26 cellular contexts compared by ENCODE assay signal in genomic region chr9:118362596-118362995, GRCh38.
"Had no signal": no experiment of that assay in that cellular context is flagged by ENCODE, and none has a peak within 500 bp of the region (broad histone marks: within the 10 kb centered on the region; RNA-seq: fewer than 3 reads in every experiment).

No MANE protein-coding gene starts in this region.

- H3K27ac ChIP-seq: gastroesophageal sphincter, hepatocyte, pancreas, prostate gland, tibial nerve had no signal

- H3K4me2 ChIP-seq: hepatocyte had no signal

- H3K4me3 ChIP-seq: gastroesophageal sphincter, hepatocyte, pancreas, prostate gland, tibial nerve had no signal

- H3K27me3 ChIP-seq: hepatocyte, tibial nerve had no signal

- ATAC-seq: gastroesophageal sphincter, left ventricle myocardium superior, pancreas had no signal

- H3K4me1 ChIP-seq: gastroesophageal sphincter, pancreas, prostate gland, tibial nerve had no signal

- H3K4me1 Mint-ChIP-seq: activated CD4-positive, alpha-beta memory T cell treated with anti-CD3 and anti-CD28 coated beads, Interleukin-2, amount 10 ng/mL, durations not matched to agents 7 days and 5 days; activated CD4-positive, alpha-beta T cell treated with anti-CD3 and anti-CD28 coated beads, Interleukin-2, amount 10 ng/mL, durations not matched to agents 24 days and 14 days; central memory CD8-positive, alpha-beta T cell; naive B cell; nephron progenitor cell had no signal

- H3K9me3 ChIP-seq: prostate gland had no signal

- H3K27me3 Mint-ChIP-seq: activated CD4-positive, alpha-beta memory T cell treated with anti-CD3 and anti-CD28 coated beads, Interleukin-2, amount 10 ng/mL, durations not matched to agents 7 days and 5 days; activated CD4-positive, alpha-beta T cell treated with anti-CD3 and anti-CD28 coated beads, Interleukin-2, amount 10 ng/mL, durations not matched to agents 24 days and 14 days; activated T-cell treated with anti-CD3 and anti-CD28 coated beads, Interleukin-2, amount 50 U/mL, for 24 hours; central memory CD8-positive, alpha-beta T cell; naive B cell had no signal

- H3K9me3 Mint-ChIP-seq: central memory CD8-positive, alpha-beta T cell; nephron progenitor cell had no signal

- H3K4me3 Mint-ChIP-seq: activated CD4-positive, alpha-beta memory T cell treated with anti-CD3 and anti-CD28 coated beads, Interleukin-2, amount 10 ng/mL, durations not matched to agents 7 days and 5 days; activated CD4-positive, alpha-beta T cell treated with anti-CD3 and anti-CD28 coated beads, Interleukin-2, amount 10 ng/mL, durations not matched to agents 24 days and 14 days; activated T-cell treated with anti-CD3 and anti-CD28 coated beads, Interleukin-2, amount 50 U/mL, for 24 hours; central memory CD8-positive, alpha-beta T cell; naive B cell; nephron progenitor cell; T-helper 1 cell treated with Interleukin-12 subunit alpha and Interleukin-12 subunit beta and Interleukin-4 antibody, amounts not matched to agents 30 μg/mL and 1 μg/mL, for 36 hours had no signal

- DNase-seq: activated CD4-positive, alpha-beta memory T cell treated with anti-CD3 and anti-CD28 coated beads, Interleukin-2, amount 10 ng/mL, durations not matched to agents 7 days and 5 days; activated CD4-positive, alpha-beta T cell treated with anti-CD3 and anti-CD28 coated beads, Interleukin-2, amount 10 ng/mL, durations not matched to agents 24 days and 14 days; activated CD4-positive, CD25-positive, alpha-beta regulatory T cell treated with anti-CD3 and anti-CD28 coated beads, Interleukin-2, amount 50 U/mL, for 72 hours; activated CD8-positive, alpha-beta memory T cell treated with anti-CD3 and anti-CD28 coated beads, Interleukin-2, amount 50 U/mL, for 48 hours; activated gamma-delta T cell treated with Interleukin-2 at 50 U/mL for 16 hours; activated naive CD4-positive, alpha-beta T cell treated with anti-CD3 and anti-CD28 coated beads, Interleukin-2, amount 50 U/mL, for 16 hours; activated T-cell treated with anti-CD3 and anti-CD28 coated beads, Interleukin-2, amount 50 U/mL, for 24 hours; amniotic stem cell; dermis blood vessel endothelial cell; effector CD4-positive, alpha-beta T cell; islet precursor cell; left ventricle myocardium superior; naive B cell; nephron progenitor cell; pancreas; retina; stimulated activated CD4-positive, alpha-beta T cell treated with anti-CD3 and anti-CD28 coated beads, Interleukin-15, amount 100 ng/mL, for 24 hours; stimulated activated CD4-positive, alpha-beta T cell treated with anti-CD3 and anti-CD28 coated beads, Interleukin-2, amount 100 ng/mL, for 24 hours; stimulated activated naive CD4-positive, alpha-beta T cell; T-helper 9 cell had no signal

- H3K36me3 Mint-ChIP-seq: naive B cell had no signal

- H3K27ac Mint-ChIP-seq: activated CD4-positive, alpha-beta memory T cell treated with anti-CD3 and anti-CD28 coated beads, Interleukin-2, amount 10 ng/mL, durations not matched to agents 7 days and 5 days; activated CD4-positive, alpha-beta T cell treated with anti-CD3 and anti-CD28 coated beads, Interleukin-2, amount 10 ng/mL, durations not matched to agents 24 days and 14 days; activated T-cell treated with anti-CD3 and anti-CD28 coated beads, Interleukin-2, amount 50 U/mL, for 24 hours; naive B cell; T-helper 1 cell treated with Interleukin-12 subunit alpha and Interleukin-12 subunit beta and Interleukin-4 antibody, amounts not matched to agents 30 μg/mL and 1 μg/mL, for 36 hours had no signal

- H3K79me2 ChIP-seq: hepatocyte had no signal

- H3K36me3 ChIP-seq: gastroesophageal sphincter, pancreas, prostate gland, tibial nerve had no signal

- H2AFZ ChIP-seq: hepatocyte had no signal
